ENCODE assay signal across 1 cellular context in the genomic region with DNA sequence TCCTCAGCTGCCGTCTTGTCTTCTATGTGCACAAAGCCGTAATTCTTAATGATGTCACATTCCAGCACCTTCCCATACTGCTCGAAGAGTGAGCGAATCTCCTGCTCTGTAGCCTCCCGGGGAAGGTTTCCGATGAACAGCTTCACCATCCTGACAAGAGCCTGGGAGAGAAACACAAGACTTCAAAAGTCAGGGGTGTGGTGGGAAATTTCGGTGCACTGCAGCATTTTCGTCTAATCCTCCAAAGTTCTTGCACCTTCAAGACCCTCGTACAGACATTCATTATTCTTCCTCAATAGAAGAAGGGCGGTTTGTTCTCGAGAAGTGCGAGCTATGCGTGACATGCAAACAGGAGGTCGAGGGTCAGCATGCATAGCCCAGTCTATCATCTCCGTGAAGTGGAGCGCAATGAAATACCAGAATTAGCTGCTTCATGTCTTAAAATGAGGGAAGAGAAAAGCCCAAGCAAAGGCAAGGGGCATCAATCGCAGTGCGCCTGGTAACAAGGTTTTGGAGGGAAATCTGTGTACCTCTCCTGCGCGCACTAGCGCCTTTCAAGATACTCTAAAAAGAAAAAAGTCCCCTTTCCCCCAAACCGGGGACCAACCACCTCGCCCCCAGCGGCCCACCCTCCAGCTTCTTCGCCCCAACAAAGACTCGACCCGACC.
A peak's percentile ranks its signal among the peaks of the same experiment; 100 is the strongest.
TF ChIP-seq lines count a peak whose summit lies in the region.

No MANE protein-coding gene starts in this region.

TF ChIP-seq in GM12878, 131 proteins besides CTCF, POLR2A, EP300 and RAD21:
- TF ChIP-seq, protein P1, sequence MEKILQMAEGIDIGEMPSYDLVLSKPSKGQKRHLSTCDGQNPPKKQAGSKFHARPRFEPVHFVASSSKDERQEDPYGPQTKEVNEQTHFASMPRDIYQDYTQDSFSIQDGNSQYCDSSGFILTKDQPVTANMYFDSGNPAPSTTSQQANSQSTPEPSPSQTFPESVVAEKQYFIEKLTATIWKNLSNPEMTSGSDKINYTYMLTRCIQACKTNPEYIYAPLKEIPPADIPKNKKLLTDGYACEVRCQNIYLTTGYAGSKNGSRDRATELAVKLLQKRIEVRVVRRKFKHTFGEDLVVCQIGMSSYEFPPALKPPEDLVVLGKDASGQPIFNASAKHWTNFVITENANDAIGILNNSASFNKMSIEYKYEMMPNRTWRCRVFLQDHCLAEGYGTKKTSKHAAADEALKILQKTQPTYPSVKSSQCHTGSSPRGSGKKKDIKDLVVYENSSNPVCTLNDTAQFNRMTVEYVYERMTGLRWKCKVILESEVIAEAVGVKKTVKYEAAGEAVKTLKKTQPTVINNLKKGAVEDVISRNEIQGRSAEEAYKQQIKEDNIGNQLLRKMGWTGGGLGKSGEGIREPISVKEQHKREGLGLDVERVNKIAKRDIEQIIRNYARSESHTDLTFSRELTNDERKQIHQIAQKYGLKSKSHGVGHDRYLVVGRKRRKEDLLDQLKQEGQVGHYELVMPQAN (conservative IDR thresholded peaks at IDR 0.05): peak; percentile 43; the same call in 1 of the 2 replicates
- TF ChIP-seq, protein P2, sequence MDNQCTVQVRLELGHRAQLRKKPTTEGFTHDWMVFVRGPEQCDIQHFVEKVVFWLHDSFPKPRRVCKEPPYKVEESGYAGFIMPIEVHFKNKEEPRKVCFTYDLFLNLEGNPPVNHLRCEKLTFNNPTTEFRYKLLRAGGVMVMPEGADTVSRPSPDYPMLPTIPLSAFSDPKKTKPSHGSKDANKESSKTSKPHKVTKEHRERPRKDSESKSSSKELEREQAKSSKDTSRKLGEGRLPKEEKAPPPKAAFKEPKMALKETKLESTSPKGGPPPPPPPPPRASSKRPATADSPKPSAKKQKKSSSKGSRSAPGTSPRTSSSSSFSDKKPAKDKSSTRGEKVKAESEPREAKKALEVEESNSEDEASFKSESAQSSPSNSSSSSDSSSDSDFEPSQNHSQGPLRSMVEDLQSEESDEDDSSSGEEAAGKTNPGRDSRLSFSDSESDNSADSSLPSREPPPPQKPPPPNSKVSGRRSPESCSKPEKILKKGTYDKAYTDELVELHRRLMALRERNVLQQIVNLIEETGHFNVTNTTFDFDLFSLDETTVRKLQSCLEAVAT (IDR thresholded peaks at IDR 0.05): peak; percentile 5; the same call in 1 of the 2 replicates
- TF ChIP-seq SMARCA5 (IDR thresholded peaks at IDR 0.05): no peak
